Comparison of ENCODE assay signal across 23 cellular contexts in genomic region chr13:66501187-66501586, GRCh38.
A peak's percentile ranks its signal among the peaks of the same experiment; 100 is the strongest.
DNase-seq lines count a peak whose midpoint lies in the region; ATAC-seq, FAIRE-seq and TF ChIP-seq lines count a peak whose summit lies in the region.
"Had no signal": no experiment of that assay in that cellular context is flagged by ENCODE, and none has a peak within 500 bp of the region (broad histone marks: within the 10 kb centered on the region; RNA-seq: fewer than 3 reads in every experiment).

No MANE protein-coding gene starts in this region.

- ATAC-seq in foreskin keratinocyte (no peak), HepG2 (no peak), Right ventricle myocardium superior (ENCODE audit: poor library complexity) (no peak)
- ATAC-seq: natural killer cell, sciatic nerve had no signal

- DNase-seq in NCI-H460 (ENCODE audit: extremely low read depth, low read depth) = peak; percentile 13
- peak; percentile 59 to 83 for DNase-seq in cardiac fibroblast (ENCODE audit: low read depth in 2 of 2)
- peak; percentile 33 to 69 for DNase-seq in foreskin keratinocyte
- DNase-seq in HepG2 (ENCODE audit: low spot score) = no peak
- no peak for DNase-seq in Right ventricle myocardium superior
- DNase-seq in inferior parietal cortex (ENCODE audit: extremely low spot score) = no peak
- DNase-seq in KBM-7 = no peak
- DNase-seq: activated naive CD4-positive, alpha-beta T cell treated with anti-CD3 and anti-CD28 coated beads for 36 hours; activated T-cell treated with anti-CD3 and anti-CD28 coated beads, Interleukin-2, amount 50 U/mL, for 48 hours; foreskin melanocyte; HFFc6; mesendoderm; MV-4-11; natural killer cell; NCI-H187; T-helper 9 cell; uterus had no signal

- no peaks in the 10 kb centered on the region for H3K27me3 ChIP-seq in ACC112 (ENCODE audit: insufficient read depth, low read length)
- H3K27me3 ChIP-seq in foreskin keratinocyte = no peaks in the 10 kb centered on the region
- H3K27me3 ChIP-seq in HepG2 (ENCODE audit: control insufficient read depth in 1 of 2, insufficient read depth in 2 of 2, low read length in 2 of 2) = no peaks in the 10 kb centered on the region
- H3K27me3 ChIP-seq: ascending aorta; BLaER1 treated with 17β-estradiol and CSF1 and Interleukin-3, amounts not matched to agents 10 nM and 100 nM; suprapubic skin; uterus had no signal

- in situ Hi-C loops in HepG2 (cut with HindIII; ENCODE audit: extremely low pct_ligation_motif_present, low pct_unique_long_range_greater_than_20kb) = no loop called here
- in situ Hi-C loops in KBM-7 (cut with MboI; ENCODE audit: low pct_unique_long_range_greater_than_20kb, low sequenced_read_pairs) = no loop called here

- H3K4me1 ChIP-seq in ACC112 (ENCODE audit: control insufficient read depth, insufficient read depth, low read length, unreplicated experiment) (peaks cover 11% of the 10 kb centered on the region), foreskin keratinocyte (no peaks in the 10 kb centered on the region), HepG2 (ENCODE audit: insufficient read depth, low read length) (no peaks in the 10 kb centered on the region)
- H3K4me1 ChIP-seq: ascending aorta, suprapubic skin, uterus had no signal

- H3K4me3 ChIP-seq in ACC112 (ENCODE audit: low read depth, low read length) (no peak overlapping the region), cardiac fibroblast (replicated peaks in 1 of 2; ENCODE audit: low read depth in 2 of 2, low read length in 2 of 2) (no peak overlapping the region), HepG2 (replicated peaks in 1 of 3; ENCODE audit: insufficient read depth in 1 of 3, low read depth in 2 of 3, low read length in 3 of 3) (no peak overlapping the region)
- H3K4me3 ChIP-seq: ascending aorta; BLaER1 treated with 17β-estradiol and CSF1 and Interleukin-3, amounts not matched to agents 10 nM and 100 nM; suprapubic skin; uterus had no signal

- no peak overlapping the region for H3K9ac ChIP-seq in HepG2 (ENCODE audit: insufficient read depth, low read depth, low read length)
- H3K9ac ChIP-seq: BLaER1 treated with 17β-estradiol and CSF1 and Interleukin-3, amounts not matched to agents 10 nM and 100 nM had no signal

- no TSS peak for BruUV-seq in HepG2 (replicated peaks; lab: Mats Ljungman, UMichigan)

- FAIRE-seq in HepG2 (lab: Jason Lieb, UNC) = no peak
- FAIRE-seq: A204.1 had no signal

- H2AFZ ChIP-seq in ACC112 (ENCODE audit: low read length, unreplicated experiment) = no peak overlapping the region
- H2AFZ ChIP-seq in HepG2 (ENCODE audit: low read length) = no peak overlapping the region

- POLR2A ChIA-PET in HepG2 (lab: Yijun Ruan, JAX) = no interaction called here

- H3K27ac ChIP-seq in ACC112 (ENCODE audit: low read depth, low read length) (peak overlapping the region; percentile 22; the same call in 1 of the 2 replicates), foreskin keratinocyte (no peak overlapping the region), HepG2 (ENCODE audit: extremely low read length, insufficient read depth, low read length) (no peak overlapping the region)
- H3K27ac ChIP-seq: ascending aorta; BLaER1 treated with 17β-estradiol and CSF1 and Interleukin-3, amounts not matched to agents 10 nM and 100 nM; suprapubic skin; uterus had no signal

- CTCF ChIA-PET in HepG2 (lab: Yijun Ruan, JAX; ENCODE audit: low intra/inter-chr PET ratio, low total read pairs) = no interaction called here

- TF ChIP-seq EP300 in HepG2 (IDR thresholded peaks at IDR 0.05; ENCODE audit: low read depth in 2 of 2, low read length in 2 of 2) (no peak), HepG2 (CRISPR knock-in tag; IDR thresholded peaks at IDR 0.05; ENCODE audit: borderline replicate concordance) (no peak)

- TF ChIP-seq RAD21 in HepG2 (CRISPR knock-in tag; IDR thresholded peaks at IDR 0.05) = no peak

- intact Hi-C loops in HepG2 (cut with micrococcal nuclease; ENCODE audit: unreplicated experiment) (no loop called here), Right ventricle myocardium superior (cut with DNase I) (no loop called here)

- no peak for TF ChIP-seq CTCF in cardiac fibroblast (IDR thresholded peaks at IDR 0.05; ENCODE audit: low read depth, low read length)
- no peak for TF ChIP-seq CTCF in foreskin keratinocyte (conservative IDR thresholded peaks at IDR 0.05)
- TF ChIP-seq CTCF in HepG2 (CRISPR knock-in tag; IDR thresholded peaks at IDR 0.05) = no peak

- H3K36me3 ChIP-seq in ACC112 (ENCODE audit: insufficient read depth, low read length) = no peaks in the 10 kb centered on the region
- H3K36me3 ChIP-seq in HepG2 (replicated peaks in 1 of 2; ENCODE audit: control insufficient read depth in 1 of 2, insufficient read depth in 2 of 2, low read length in 2 of 2) = no peaks in the 10 kb centered on the region
- H3K36me3 ChIP-seq: ascending aorta; BLaER1 treated with 17β-estradiol and CSF1 and Interleukin-3, amounts not matched to agents 10 nM and 100 nM; suprapubic skin; uterus had no signal

- no peaks in the 10 kb centered on the region for H4K20me1 ChIP-seq in HepG2 (ENCODE audit: insufficient read depth, low read length)
- H4K20me1 ChIP-seq: BLaER1 treated with 17β-estradiol and CSF1 and Interleukin-3, amounts not matched to agents 10 nM and 100 nM had no signal

- H3K9me3 ChIP-seq in HepG2 (ENCODE audit: low read length) = no peaks in the 10 kb centered on the region
- H3K9me3 ChIP-seq: ascending aorta; BLaER1 treated with 17β-estradiol and CSF1 and Interleukin-3, amounts not matched to agents 10 nM and 100 nM; suprapubic skin; uterus had no signal

- no peak for TF ChIP-seq POLR2A in HepG2 (IDR thresholded peaks at IDR 0.05; ENCODE audit: insufficient read depth in 1 of 2, low read depth in 2 of 2, low read length in 2 of 2)

- no peak overlapping the region for H3K4me2 ChIP-seq in HepG2 (ENCODE audit: low read depth, low read length)

- H3K79me2 ChIP-seq in ACC112 (ENCODE audit: control insufficient read depth, insufficient read depth, low read length, unreplicated experiment) (no peaks in the 10 kb centered on the region), HepG2 (ENCODE audit: insufficient read depth, low read length) (no peaks in the 10 kb centered on the region)

TF ChIP-seq in HepG2, 621 proteins besides CTCF, POLR2A, EP300 and RAD21:
- TF ChIP-seq MAFK (conservative IDR thresholded peaks at IDR 0.05 in 1 of 2, IDR thresholded peaks at IDR 0.05 in 1 of 2; ENCODE audit: low read length in 2 of 2) (0 out of 4 replicates have a peak, but pooled peaks of 1 of the 2 experiments have one; percentile 9), POLR2AphosphoS2 (IDR thresholded peaks at IDR 0.05; ENCODE audit: low read depth, low read length) (no peak)

Comparison
In these comparisons a context has a peak if more than half of its experiments do, and no peak if none do; other contexts are left out.
1. DNase-seq: peak in NCI-H460 (single experiment), cardiac fibroblast (2 of 2) and foreskin keratinocyte (2 of 2); none in HepG2 (single experiment), Right ventricle myocardium superior (single experiment), inferior parietal cortex (single experiment) and KBM-7 (single experiment).